In the genomic region with DNA sequence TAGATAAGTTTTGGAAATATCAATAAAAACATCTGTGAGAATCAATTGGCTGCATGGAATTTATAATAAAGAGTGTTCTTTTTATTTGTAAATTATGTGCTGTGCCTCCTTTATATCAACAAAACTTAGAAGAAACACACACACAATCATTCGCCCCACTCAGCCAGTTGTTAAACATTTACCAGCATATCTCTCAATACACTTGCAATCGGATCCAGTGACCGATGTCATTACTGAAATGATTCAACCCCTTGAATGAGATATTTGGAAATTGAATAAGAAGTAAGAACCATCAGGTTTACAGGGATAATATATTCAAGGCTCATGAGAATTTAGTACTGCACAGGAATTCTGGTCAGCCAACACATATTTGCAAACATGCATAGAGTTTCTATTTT, we compare ENCODE assay signal across 22 cellular contexts.
"Had no signal": no experiment of that assay in that cellular context is flagged by ENCODE, and none has a peak within 500 bp of the region (broad histone marks: within the 10 kb centered on the region; RNA-seq: fewer than 3 reads in every experiment).

No MANE protein-coding gene starts in this region.

- H3K27ac Mint-ChIP-seq: activated naive CD8-positive, alpha-beta T cell; activated T-cell treated with anti-CD3 and anti-CD28 coated beads, Interleukin-2, amount 50 U/mL, for 24 hours; activated T-helper 2 cell treated with anti-CD3 and anti-CD28 coated beads, Interferon-gamma antibody, Interleukin-2, Interleukin-4, amounts not matched to agents 10 μg/mL and 5 μg/mL and 100 μg/mL, durations not matched to agents 14 hours and 24 hours and 36 hours had no signal

- DNase-seq: activated CD4-positive, alpha-beta T cell treated with anti-CD3 and anti-CD28 coated beads for 1 hour; activated CD4-positive, alpha-beta T cell treated with anti-CD3 and anti-CD28 coated beads, Interleukin-2, amount 50 U/mL, for 1 hour; activated CD8-positive, alpha-beta memory T cell treated with anti-CD3 and anti-CD28 coated beads for 24 hours; activated CD8-positive, alpha-beta memory T cell treated with anti-CD3 and anti-CD28 coated beads, Interleukin-2, amount 50 U/mL, for 4 hours; activated naive CD4-positive, alpha-beta T cell; activated T-cell treated with anti-CD3 and anti-CD28 coated beads, Interleukin-2, amount 50 U/mL, for 24 hours; central memory CD4-positive, alpha-beta T cell; dermis blood vessel endothelial cell; effector CD8-positive, alpha-beta T cell; glutamatergic neuron; hippocampal formation; nucleus accumbens; stimulated activated CD4-positive, alpha-beta T cell treated with anti-CD3 and anti-CD28 coated beads, Interleukin-4, amount 100 ng/mL, for 1 hour; stimulated activated naive CD4-positive, alpha-beta T cell; T-helper 1 cell; testis; upper lobe of left lung; WERI-Rb-1 had no signal

- H3K27me3 Mint-ChIP-seq: activated naive CD8-positive, alpha-beta T cell; activated T-cell treated with anti-CD3 and anti-CD28 coated beads, Interleukin-2, amount 50 U/mL, for 24 hours had no signal

- ATAC-seq: esophagus mucosa, sciatic nerve had no signal

- H3K27me3 ChIP-seq: testis, upper lobe of left lung had no signal

- H3K27ac ChIP-seq: testis, upper lobe of left lung, WERI-Rb-1 had no signal

- H3K9me3 Mint-ChIP-seq: activated T-cell treated with anti-CD3 and anti-CD28 coated beads, Interleukin-2, amount 50 U/mL, for 24 hours had no signal

- H3K4me3 ChIP-seq: testis, upper lobe of left lung had no signal

- H3K9me3 ChIP-seq: testis, upper lobe of left lung had no signal

- H3K4me3 Mint-ChIP-seq: activated naive CD8-positive, alpha-beta T cell; activated T-cell treated with anti-CD3 and anti-CD28 coated beads, Interleukin-2, amount 50 U/mL, for 24 hours had no signal
